In the genomic region with DNA sequence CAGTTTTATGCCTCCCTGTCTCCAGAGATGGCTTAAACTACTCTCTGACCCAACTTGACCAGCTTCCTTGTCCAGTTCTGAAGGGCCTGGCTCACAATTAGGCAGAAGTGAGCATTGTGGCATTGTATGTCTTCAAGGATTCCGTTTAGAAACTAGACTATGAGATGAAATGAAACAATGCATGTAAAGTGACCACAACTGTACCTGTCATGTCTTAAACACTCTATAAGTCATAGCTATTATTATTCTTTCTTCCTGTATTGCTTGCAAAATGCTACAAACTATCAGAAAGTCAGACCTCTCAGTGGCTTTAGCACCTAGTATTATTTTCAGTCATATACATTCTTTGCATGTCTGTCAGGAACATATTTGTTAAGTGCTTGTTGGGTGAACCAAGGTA, we compare ENCODE assay signal across 9 cellular contexts.
A peak's percentile ranks its signal among the peaks of the same experiment; 100 is the strongest.
DNase-seq lines count a peak whose midpoint lies in the region; ATAC-seq and TF ChIP-seq lines count a peak whose summit lies in the region.
"Had no signal": no experiment of that assay in that cellular context is flagged by ENCODE, and none has a peak within 500 bp of the region (broad histone marks: within the 10 kb centered on the region; RNA-seq: fewer than 3 reads in every experiment).

No MANE protein-coding gene starts in this region.

- H3K9me2 ChIP-seq in MM.1S (replicated peaks; ENCODE audit: insufficient read depth, low read length), result no peaks in the 10 kb centered on the region

- intact Hi-C loops in lower leg skin (cut with DNase I; ENCODE audit: low total_unique reads), result no loop called here

- no peaks in the 10 kb centered on the region for H4K20me1 ChIP-seq in MM.1S (ENCODE audit: insufficient read depth, low read length)

- TF ChIP-seq CTCF in GM13977 (IDR thresholded peaks at IDR 0.05; ENCODE audit: extremely low read depth, insufficient read depth, missing control alignments) (no peak), MM.1S (IDR thresholded peaks at IDR 0.05; ENCODE audit: low read length) (no peak), lower leg skin (IDR thresholded peaks at IDR 0.05) (no peak)

- H3K4me1 ChIP-seq in MM.1S (ENCODE audit: low read length), result peaks cover 48% of the 10 kb centered on the region

- ATAC-seq in GM19351 (IDR thresholded peaks at IDR 0.05; ENCODE audit: unreplicated experiment) (peak; percentile 94), HG02852 (IDR thresholded peaks at IDR 0.05; ENCODE audit: unreplicated experiment) (peak; percentile 96)

- DNase-seq in GM13977 (ENCODE audit: low spot score) (peak; percentile 71), MM.1S (peak; percentile 81), EL (no peak), lower leg skin (ENCODE audit: low spot score in 2 of 2) (no peak), glomerular visceral epithelial cell (ENCODE audit: extremely low spot score) (no peak), midbrain (lab: John Stamatoyannopoulos, UW) (no peak)
- DNase-seq: posterior cingulate gyrus had no signal

- in situ Hi-C loops in GM13977 (cut with MboI; ENCODE audit: low pct_unique_long_range_greater_than_20kb, low sequenced_read_pairs, unreplicated experiment), result loop anchor here (25.0 kb wide), 1 partner anchor 285 kb away; the partner anchor contains the start of gene MAML2

- WGBS in lower leg skin, 2 donors, result 80 to 90% methylated on average over 1 of the region's 1 CpG

- H2AFZ ChIP-seq in MM.1S (ENCODE audit: low read length), result no peak overlapping the region

- H3K9me3 ChIP-seq in MM.1S (replicated peaks; ENCODE audit: insufficient read depth, low read length), result no peaks in the 10 kb centered on the region

- H3K79me2 ChIP-seq in MM.1S (ENCODE audit: low read length), result 0 out of 2 replicates have a peak, but pooled peaks cover 5% of the 10 kb centered on the region

- peaks cover 13% of the 10 kb centered on the region for H3F3A ChIP-seq in MM.1S (ENCODE audit: insufficient read depth, low read length)

- no peaks in the 10 kb centered on the region for H3K27me3 ChIP-seq in MM.1S (replicated peaks; ENCODE audit: insufficient read depth, low read length)

- peak overlapping the region; percentile 7 for H3K4me2 ChIP-seq in MM.1S (ENCODE audit: low read depth, low read length)

- H3K4me3 ChIP-seq in MM.1S (ENCODE audit: low read length) (no peak overlapping the region), lower leg skin (ENCODE audit: low read depth, poor library complexity, severe bottlenecking) (no peak overlapping the region)

- no peak for TF ChIP-seq POLR2A in lower leg skin (IDR thresholded peaks at IDR 0.05)

- peak overlapping the region; percentile 57 for H3K27ac ChIP-seq in MM.1S (ENCODE audit: low read length)

- H3K36me3 ChIP-seq in MM.1S (replicated peaks; ENCODE audit: insufficient read depth, low read length), result no peaks in the 10 kb centered on the region

- H3K9ac ChIP-seq in MM.1S (ENCODE audit: low read length), result no peak overlapping the region

Comparison
In these comparisons a context has a peak if more than half of its experiments do, and no peak if none do; other contexts are left out.
1. DNase-seq: peak in GM13977 (single experiment) and MM.1S (single experiment); none in EL (single experiment), lower leg skin (0 of 2), glomerular visceral epithelial cell (single experiment) and midbrain (single experiment).